Comparison of ENCODE assay signal across 8 cellular contexts in the genomic region with DNA sequence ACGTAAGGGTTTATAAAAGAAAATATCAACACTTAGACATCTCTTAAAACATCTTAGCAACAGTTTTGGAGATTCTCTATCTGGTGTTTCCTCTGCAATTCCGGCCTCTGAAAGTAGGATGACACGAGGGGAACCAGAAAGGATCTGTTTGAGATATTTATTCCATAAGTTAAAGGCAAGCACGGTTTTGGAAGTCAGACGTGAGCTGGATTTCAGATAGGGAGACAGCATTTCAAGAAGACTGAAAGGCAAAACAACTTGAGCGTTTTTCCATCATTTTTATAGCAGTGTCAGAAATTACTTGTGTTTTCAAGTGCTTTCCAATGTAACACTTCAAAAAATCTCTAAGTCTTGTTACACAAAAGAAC. TPM values are rescaled to one million over a fixed set of nuclear protein-coding genes. Genes with fewer than 3 reads are reported as not detected.
DNase-seq lines count a peak whose midpoint lies in the region; ATAC-seq and TF ChIP-seq lines count a peak whose summit lies in the region.

No MANE protein-coding gene starts in this region.

- no peak for ATAC-seq in GM18858 (IDR thresholded peaks at IDR 0.05; ENCODE audit: unreplicated experiment)

- H3K4me2 ChIP-seq in fibroblast of lung (ENCODE audit: extremely low read depth, insufficient read depth, low read length), result peak overlapping the region; percentile 82

- H4K20me1 ChIP-seq in fibroblast of lung (ENCODE audit: control insufficient read depth, extremely low read depth, insufficient read depth, low read length), result no peaks in the 10 kb centered on the region

- no peaks in the 10 kb centered on the region for H3K36me3 ChIP-seq in SJSA1
- H3K36me3 ChIP-seq in fibroblast of lung (ENCODE audit: control insufficient read depth, insufficient read depth, low read length), result no peaks in the 10 kb centered on the region

- H3K9me3 ChIP-seq in SJSA1 (replicated peaks), result no peaks in the 10 kb centered on the region
- no peaks in the 10 kb centered on the region for H3K9me3 ChIP-seq in fibroblast of lung (ENCODE audit: control insufficient read depth, insufficient read depth, low read depth, low read length)

- DNase-seq in NCI-H345 (lab: John Stamatoyannopoulos, UW) (peak; percentile 34), NCI-H345 treated with DMSO at 0.1 percent for 48 hours (lab: John Stamatoyannopoulos, UW; ENCODE audit: unreplicated experiment) (no peak), SJSA1 (ENCODE audit: low read depth in 1 of 2, low spot score in 2 of 2) (no peak), fibroblast of lung (ENCODE audit: low read depth in 2 of 2) (peak in 1 of 2 donors; percentile 16), skeletal muscle cell (ENCODE audit: low read depth) (no peak), SK-N-DZ (ENCODE audit: low spot score) (no peak), A172 (ENCODE audit: low spot score) (no peak)

- peak overlapping the region; percentile 9 for H2AFZ ChIP-seq in fibroblast of lung (ENCODE audit: low read length)

- H3K27me3 ChIP-seq in SJSA1 (replicated peaks), result no peaks in the 10 kb centered on the region
- no peaks in the 10 kb centered on the region for H3K27me3 ChIP-seq in fibroblast of lung (ENCODE audit: control insufficient read depth, insufficient read depth, low read length)

- H3K4me1 ChIP-seq in SJSA1 (replicated peaks) (peaks cover 19% of the 10 kb centered on the region), fibroblast of lung (ENCODE audit: control insufficient read depth, extremely low read depth, insufficient read depth, low read length) (peaks cover 6% of the 10 kb centered on the region)

- H3K4me3 ChIP-seq in SJSA1 (peak overlapping the region; percentile 40), fibroblast of lung (replicated peaks in 1 of 4; ENCODE audit: control extremely low read depth in 1 of 4, insufficient read depth in 1 of 4, low read depth in 3 of 4, low read length in 4 of 4) (peak overlapping the region; percentile 33 to 88 (median 50)), skeletal muscle cell (ENCODE audit: low read depth, low read length) (peak overlapping the region; percentile 55)

- TF ChIP-seq CTCF in fibroblast of lung (conservative IDR thresholded peaks at IDR 0.05 in 1 of 2, IDR thresholded peaks at IDR 0.05 in 1 of 2; ENCODE audit: low read depth in 1 of 2, low read length in 2 of 2), result no peak

- no peak overlapping the region for H3K27ac ChIP-seq in SJSA1
- H3K27ac ChIP-seq in fibroblast of lung (ENCODE audit: insufficient read depth, low read length), result peak overlapping the region; percentile 26

- no peaks in the 10 kb centered on the region for H3K79me2 ChIP-seq in fibroblast of lung (ENCODE audit: control insufficient read depth, insufficient read depth, low read length)

- H3K9ac ChIP-seq in fibroblast of lung (ENCODE audit: insufficient read depth, low read length), result no peak overlapping the region

RNA-seq across cellular contexts. Expression of gene BTN3A2, which starts 52.9 kb away (rescaled TPM):
- total RNA-seq in SJSA1 (2014; rRNA removed; shearing (Covaris generic)), result 46.4 and 57.7 TPM in 2 replicates
- 21.6 and 21.8 TPM in 2 replicates for total RNA-seq in fibroblast of lung
- 27.2 and 39.1 TPM in 2 replicates for polyA plus RNA-seq in fibroblast of lung
- polyA plus RNA-seq in fibroblast of lung (2012), result 19.1 and 24.8 TPM in 2 replicates
- 10.0 and 23.6 TPM in 2 replicates for polyA minus RNA-seq in fibroblast of lung (ENCODE audit: low replicate concordance)
- 0.13 and 0.29 TPM in 2 replicates for polyA plus RNA-seq in SK-N-DZ (2014; cell fraction: cytosol; rRNA removed)
- polyA plus RNA-seq in SK-N-DZ (2014; cell fraction: nucleus; rRNA removed), result 0.18 and 2.4 TPM in 2 replicates
- total RNA-seq in A172 (2014; rRNA removed; shearing (Covaris generic)), result 9.9 and 13.3 TPM in 2 replicates
